ENCODE assay signal across 8 cellular contexts in the genomic region with DNA sequence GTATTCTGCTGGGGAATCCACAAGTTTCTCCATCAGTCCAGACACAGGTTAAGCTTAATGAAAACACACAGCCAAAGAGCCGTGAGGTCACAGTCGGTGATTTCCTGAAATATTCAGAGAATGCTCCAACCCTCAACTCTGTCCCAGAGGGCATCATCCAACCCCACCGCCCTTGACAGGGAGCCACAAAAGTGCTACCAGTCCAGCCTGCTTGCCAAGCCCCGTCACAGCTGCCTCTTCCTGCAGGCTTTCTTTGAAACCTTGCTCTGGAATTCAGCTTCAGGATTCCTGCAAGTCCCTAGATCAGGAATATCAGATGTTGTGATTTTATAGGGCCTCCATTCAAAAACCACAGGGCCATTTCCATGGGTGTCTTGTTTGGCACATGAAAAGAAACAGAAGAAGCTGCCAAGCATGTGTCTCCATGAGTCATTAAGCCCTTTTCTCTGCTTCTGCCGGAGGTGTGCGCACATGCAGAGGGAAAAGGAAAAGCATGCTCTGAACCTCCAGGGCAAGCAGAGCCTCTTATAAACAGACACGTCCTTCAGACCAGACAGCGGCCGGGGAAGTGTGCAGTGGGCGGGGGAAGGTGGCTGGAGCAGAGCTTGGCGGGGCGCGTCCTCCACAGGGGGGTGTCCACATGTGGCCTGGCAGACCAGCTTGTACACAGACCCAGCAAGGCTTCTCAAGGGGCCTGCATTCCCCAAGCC.
DNase-seq lines count a peak whose midpoint lies in the region; ATAC-seq lines count a peak whose summit lies in the region.

No MANE protein-coding gene starts in this region.

- DNase-seq in NCI-H146 (lab: John Stamatoyannopoulos, UW): peak; percentile 17
- no peak for DNase-seq in NCI-H146 treated with DMSO at 0.1 percent for 48 hours (lab: John Stamatoyannopoulos, UW; ENCODE audit: unreplicated experiment)
- peak; percentile 24 for DNase-seq in T-helper 2 cell treated with Interferon-gamma antibody and Interleukin-4, amounts not matched to agents 5 μg/mL and 100 μg/mL, for 36 hours (ENCODE audit: low spot score)
- DNase-seq in fibroblast of gingiva (ENCODE audit: low read depth): peak; percentile 93
- no peak for DNase-seq in pons (ENCODE audit: low spot score)
- no peak for DNase-seq in SKM-1 (lab: John Stamatoyannopoulos, UW; ENCODE audit: unreplicated experiment)

- peaks cover 19% of the 10 kb centered on the region for H3K9me3 Mint-ChIP-seq in T-helper 2 cell treated with Interferon-gamma antibody and Interleukin-4, amounts not matched to agents 5 μg/mL and 100 μg/mL, for 36 hours

- H3K36me3 Mint-ChIP-seq in T-helper 2 cell treated with Interferon-gamma antibody and Interleukin-4, amounts not matched to agents 5 μg/mL and 100 μg/mL, for 36 hours (ENCODE audit: low read depth): peaks cover 20% of the 10 kb centered on the region

- no peak overlapping the region for H3K9ac ChIP-seq in rectal smooth muscle tissue (ENCODE audit: low read length)

- peaks cover 52% of the 10 kb centered on the region for H3K4me1 Mint-ChIP-seq in T-helper 2 cell treated with Interferon-gamma antibody and Interleukin-4, amounts not matched to agents 5 μg/mL and 100 μg/mL, for 36 hours (ENCODE audit: low read depth)

- ATAC-seq in GM19351 (IDR thresholded peaks at IDR 0.05; ENCODE audit: unreplicated experiment): no peak

- no peaks in the 10 kb centered on the region for H3K27me3 ChIP-seq in rectal smooth muscle tissue (ENCODE audit: control insufficient read depth, insufficient read depth, low read length)

- peaks cover 8% of the 10 kb centered on the region for H3K4me1 ChIP-seq in rectal smooth muscle tissue (ENCODE audit: control insufficient read depth, insufficient read depth, low read length)

- H3K27ac Mint-ChIP-seq in T-helper 2 cell treated with Interferon-gamma antibody and Interleukin-4, amounts not matched to agents 5 μg/mL and 100 μg/mL, for 36 hours: peak overlapping the region; percentile 81

- no peaks in the 10 kb centered on the region for H3K27me3 Mint-ChIP-seq in T-helper 2 cell treated with Interferon-gamma antibody and Interleukin-4, amounts not matched to agents 5 μg/mL and 100 μg/mL, for 36 hours (ENCODE audit: low read depth)

- peak overlapping the region; percentile 31 for H3K4me3 Mint-ChIP-seq in T-helper 2 cell treated with Interferon-gamma antibody and Interleukin-4, amounts not matched to agents 5 μg/mL and 100 μg/mL, for 36 hours

- no peaks in the 10 kb centered on the region for H3K36me3 ChIP-seq in rectal smooth muscle tissue (ENCODE audit: control insufficient read depth, insufficient read depth, low read length)

- H3K27ac ChIP-seq in rectal smooth muscle tissue (ENCODE audit: low read depth, low read length): peak overlapping the region; percentile 59

- H3K4me3 ChIP-seq in rectal smooth muscle tissue (ENCODE audit: low read length): no peak overlapping the region

Comparison
In these comparisons a context has a peak if more than half of its experiments do, and no peak if none do; other contexts are left out.
1. DNase-seq: peak in NCI-H146 (single experiment), T-helper 2 cell treated with Interferon-gamma antibody and Interleukin-4, amounts not matched to agents 5 μg/mL and 100 μg/mL, for 36 hours (single experiment) and fibroblast of gingiva (single experiment); none in NCI-H146 treated with DMSO at 0.1 percent for 48 hours (single experiment), pons (single experiment) and SKM-1 (single experiment).